ENCODE assay signal across 7 cellular contexts in the genomic region with DNA sequence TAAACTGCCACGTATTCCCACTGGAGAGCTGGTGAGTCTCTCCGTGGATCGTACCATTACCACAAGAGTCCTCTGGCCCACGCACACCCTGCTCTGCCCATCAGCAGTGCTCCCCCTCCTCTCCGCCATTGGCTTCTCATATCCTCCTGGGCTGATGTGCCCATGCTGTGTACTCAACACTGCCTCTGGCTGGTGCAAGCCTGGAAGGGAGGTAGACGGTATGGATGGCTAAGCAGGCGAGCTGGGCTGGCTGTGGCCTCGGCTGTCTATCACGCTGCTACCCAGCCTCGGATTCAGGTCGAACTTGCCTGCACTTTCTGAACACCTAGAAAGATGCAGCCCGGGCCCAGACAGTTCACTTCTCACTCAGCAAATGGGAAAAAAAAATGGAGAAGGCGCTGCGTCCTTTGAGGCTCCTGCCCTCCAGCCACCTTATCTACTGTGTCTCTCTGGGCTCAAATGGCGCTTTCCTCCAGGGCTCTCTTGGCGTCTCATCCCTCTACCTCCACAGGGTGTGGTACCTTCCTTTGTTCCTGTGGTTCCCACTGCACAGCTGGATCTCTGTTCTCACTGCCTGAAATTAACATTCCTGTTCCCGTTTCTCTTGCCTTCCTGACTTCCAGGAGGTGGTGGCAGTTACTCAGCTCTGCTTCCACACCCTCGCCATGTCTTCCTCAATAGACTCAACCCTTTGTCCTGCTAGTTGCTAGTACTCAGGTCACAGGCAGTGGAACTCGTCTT.
A peak's percentile ranks its signal among the peaks of the same experiment; 100 is the strongest.
DNase-seq lines count a peak whose midpoint lies in the region; ATAC-seq, FAIRE-seq and TF ChIP-seq lines count a peak whose summit lies in the region.
"Not testable (repeated sequence)": the region's sequence is repeated elsewhere in the genome, so short reads cannot be mapped to it uniquely, and the experiment has no call there.

No MANE protein-coding gene starts in this region.

- not testable (repeated sequence) for TF ChIP-seq CTCF in H9 (conservative IDR thresholded peaks at IDR 0.05); PC-3 (conservative IDR thresholded peaks at IDR 0.05; ENCODE audit: low read depth, low read length); K562 (IDR thresholded peaks at IDR 0.05 in 2 of 3, conservative IDR thresholded peaks at IDR 0.05 in 1 of 3; ENCODE audit: insufficient read depth in 2 of 3, low read depth in 1 of 3, low read length in 3 of 3); endodermal cell (conservative IDR thresholded peaks at IDR 0.05); HepG2 (CRISPR knock-in tag; IDR thresholded peaks at IDR 0.05); upper lobe of right lung (IDR thresholded peaks at IDR 0.05)

- H4K91ac ChIP-seq in H9 (ENCODE audit: insufficient read length, low read depth, low read length) = not testable (repeated sequence)

- TF ChIP-seq POLR2A in K562 (conservative IDR thresholded peaks at IDR 0.05); HepG2 (IDR thresholded peaks at IDR 0.05; ENCODE audit: insufficient read depth in 1 of 2, low read depth in 2 of 2, low read length in 2 of 2): not testable (repeated sequence)

- no CpG with 5 or more reads among the region's 19 CpGs for WGBS in H9 (ENCODE audit: extremely low coverage, insufficient read length, low lambda C conversion rate)
- 5% methylated on average over 11 of the region's 19 CpGs for WGBS in K562 (ENCODE audit: insufficient coverage, low coverage, missing lambda C conversion rate)
- 76 to 79% methylated on average over 7 to 14 of the region's 19 CpGs for WGBS in endodermal cell (ENCODE audit: insufficient coverage in 1 of 2, insufficient read length in 1 of 2), 2 experiments
- WGBS in HepG2 (ENCODE audit: low lambda C conversion rate) = 53% methylated on average over 18 of the region's 19 CpGs

- not testable (repeated sequence) for H2BK120ac ChIP-seq in H9 (ENCODE audit: low read depth, low read length, poor library complexity, severe bottlenecking)

- not testable (repeated sequence) for H3K9ac ChIP-seq in H9 (ENCODE audit: extremely low read depth, insufficient read length, low read length); PC-3 (ENCODE audit: low read length); K562 (ENCODE audit: insufficient read depth in 1 of 2, low read depth in 2 of 2, low read length in 2 of 2); endodermal cell (ENCODE audit: extremely low read depth, low read length, poor library complexity, severe bottlenecking); HepG2 (ENCODE audit: insufficient read depth, low read depth, low read length)

- peak; percentile 78 for DNase-seq in ELF-1 (ENCODE audit: low read depth, low spot score)
- DNase-seq in H9 = peak; percentile 40
- DNase-seq in PC-3; HepG2 (ENCODE audit: low spot score); upper lobe of right lung: not testable (repeated sequence)
- DNase-seq in K562 (ENCODE audit: extremely low read depth in 1 of 4, low spot score in 3 of 4) = peak in 1 of 4 experiments; percentile 1
- DNase-seq in endodermal cell = peak; percentile 67

- not testable (repeated sequence) for H3K4ac ChIP-seq in H9 (ENCODE audit: low read depth, low read length)

- not testable (repeated sequence) for H3K9me1 ChIP-seq in K562 (ENCODE audit: control insufficient read depth, insufficient read depth, low read length)

- H2AFZ ChIP-seq in H9 (ENCODE audit: low read length); PC-3 (ENCODE audit: low read length); K562 (ENCODE audit: low read depth, low read length); HepG2 (ENCODE audit: low read length): not testable (repeated sequence)

- intact Hi-C loops in PC-3 (cut with micrococcal nuclease); K562 (cut with micrococcal nuclease); HepG2 (cut with micrococcal nuclease; ENCODE audit: unreplicated experiment); upper lobe of right lung (cut with DNase I): not testable (repeated sequence)

- H2BK12ac ChIP-seq in H9 (ENCODE audit: insufficient read length, low read depth, low read length) = not testable (repeated sequence)

- CTCF ChIA-PET in PC-3 (lab: Charles Lee); K562 (lab: Yijun Ruan, JAX; ENCODE audit: low intra/inter-chr PET ratio); HepG2 (lab: Yijun Ruan, JAX; ENCODE audit: low intra/inter-chr PET ratio, low total read pairs): not testable (repeated sequence)

- not testable (repeated sequence) for H3K4me3 ChIP-seq in PC-3 (ENCODE audit: low read length); K562; endodermal cell (ENCODE audit: low read length); HepG2 (replicated peaks in 1 of 3; ENCODE audit: insufficient read depth in 1 of 3, low read depth in 2 of 3, low read length in 3 of 3); upper lobe of right lung

- not testable (repeated sequence) for H3K4me2 ChIP-seq in H9 (ENCODE audit: insufficient read depth, insufficient read length, low read length); PC-3 (ENCODE audit: low read length); K562 (ENCODE audit: insufficient read depth, low read length); HepG2 (ENCODE audit: low read depth, low read length)

- H3K36me3 ChIP-seq in PC-3 (ENCODE audit: low read depth, low read length); K562 (ENCODE audit: control insufficient read depth, insufficient read depth, low read length); endodermal cell (ENCODE audit: control insufficient read depth, insufficient read depth, low read length); HepG2 (replicated peaks in 1 of 2; ENCODE audit: control insufficient read depth in 1 of 2, insufficient read depth in 2 of 2, low read length in 2 of 2); upper lobe of right lung: not testable (repeated sequence)

- H3K36me3 Mint-ChIP-seq in H9 (ENCODE audit: insufficient read depth in 1 of 3, low read depth in 3 of 3); endodermal cell (ENCODE audit: low read depth): not testable (repeated sequence)

- H3K23ac ChIP-seq in H9 (ENCODE audit: insufficient read length, low read depth, low read length) = not testable (repeated sequence)

- H2BK15ac ChIP-seq in H9 (ENCODE audit: low read depth, low read length) = not testable (repeated sequence)

- in situ Hi-C loops in K562 (cut with MboI); HepG2 (cut with HindIII; ENCODE audit: extremely low pct_ligation_motif_present, low pct_unique_long_range_greater_than_20kb): not testable (repeated sequence)

- not testable (repeated sequence) for H3T11ph ChIP-seq in H9 (ENCODE audit: low read length)

- not testable (repeated sequence) for H3K56ac ChIP-seq in H9 (ENCODE audit: insufficient read length, low read depth, low read length)

- peak overlapping the region in 1 of 3 experiments; percentile 44; a peak in 1 of 7 replicates for H3K27ac Mint-ChIP-seq in H9
- H3K27ac Mint-ChIP-seq in endodermal cell = not testable (repeated sequence)

- H2AK5ac ChIP-seq in H9 (ENCODE audit: insufficient read length, low read length) = not testable (repeated sequence)

- H3K4me1 Mint-ChIP-seq in H9 = peaks cover 10 to 11% of the 10 kb centered on the region in 2 experiments
- not testable (repeated sequence) for H3K4me1 Mint-ChIP-seq in endodermal cell

- peak; percentile 29; the same call in 1 of the 2 replicates for ATAC-seq in PC-3
- peak; percentile 63 for ATAC-seq in K562
- peak; percentile 46; the same call in 2 of the 3 replicates for ATAC-seq in HepG2
- peak; percentile 25 for ATAC-seq in upper lobe of right lung

- H3K14ac ChIP-seq in H9 (ENCODE audit: insufficient read depth, low read length) = not testable (repeated sequence)

- not testable (repeated sequence) for H4K8ac ChIP-seq in H9 (replicated peaks; ENCODE audit: insufficient read length, low read depth, low read length)

- not testable (repeated sequence) for H3K18ac ChIP-seq in H9 (ENCODE audit: insufficient read length, low read depth, low read length)

- not testable (repeated sequence) for H2BK20ac ChIP-seq in H9 (ENCODE audit: low read depth, low read length, poor library complexity, severe bottlenecking)

- POLR2A ChIA-PET in PC-3 (lab: Charles Lee; ENCODE audit: unreplicated experiment); K562 (lab: Yijun Ruan, JAX); HepG2 (lab: Yijun Ruan, JAX): not testable (repeated sequence)

- H3K9me2 ChIP-seq in PC-3 (replicated peaks; ENCODE audit: low read length) = not testable (repeated sequence)

- not testable (repeated sequence) for H2BK5ac ChIP-seq in H9 (ENCODE audit: insufficient read length, low read length)

- not testable (repeated sequence) for H3K23me2 ChIP-seq in H9 (ENCODE audit: insufficient read length, low read depth, low read length, poor library complexity, severe bottlenecking)

- not testable (repeated sequence) for BruUV-seq in PC-3 (replicated peaks; lab: Mats Ljungman, UMichigan); K562 (replicated peaks; lab: Mats Ljungman, UMichigan); HepG2 (replicated peaks; lab: Mats Ljungman, UMichigan)

- peak overlapping the region in 1 of 2 experiments; percentile 32; a peak in 1 of 5 replicates for H3K4me3 Mint-ChIP-seq in H9
- not testable (repeated sequence) for H3K4me3 Mint-ChIP-seq in endodermal cell

- H3K27ac ChIP-seq in H9 (ENCODE audit: insufficient read length, low read depth, low read length); PC-3 (ENCODE audit: low read length); K562 (ENCODE audit: extremely low read depth, low read depth, low read length); endodermal cell (ENCODE audit: low read depth, low read length); HepG2 (ENCODE audit: extremely low read length, insufficient read depth, low read length); upper lobe of right lung: not testable (repeated sequence)

- H4K20me1 ChIP-seq in H9 (ENCODE audit: control insufficient read depth, insufficient read depth, insufficient read length); PC-3 (ENCODE audit: low read length); K562 (replicated peaks; ENCODE audit: control insufficient read depth, insufficient read depth, low read length); HepG2 (ENCODE audit: insufficient read depth, low read length): not testable (repeated sequence)

- not testable (repeated sequence) for FAIRE-seq in K562 (lab: Jason Lieb, UNC); HepG2 (lab: Jason Lieb, UNC)

- not testable (repeated sequence) for TF ChIP-seq RAD21 in K562 (CRISPR knock-in tag; conservative IDR thresholded peaks at IDR 0.05 in 1 of 2, IDR thresholded peaks at IDR 0.05 in 1 of 2); HepG2 (CRISPR knock-in tag; IDR thresholded peaks at IDR 0.05)

- not testable (repeated sequence) for H3K9me3 ChIP-seq in H9 (ENCODE audit: control insufficient read depth, low read depth, low read length); PC-3 (ENCODE audit: low read length); K562 (replicated peaks; ENCODE audit: control insufficient read depth, insufficient read depth, low read depth, low read length); endodermal cell (ENCODE audit: control insufficient read depth, low read length); HepG2 (ENCODE audit: low read length); upper lobe of right lung

- H3K79me1 ChIP-seq in H9 (ENCODE audit: insufficient read depth, low read depth, low read length, poor library complexity, severe bottlenecking) = not testable (repeated sequence)

- not testable (repeated sequence) for TF ChIP-seq EP300 in K562 (IDR thresholded peaks at IDR 0.05; ENCODE audit: low read length); HepG2 (IDR thresholded peaks at IDR 0.05; ENCODE audit: low read depth in 2 of 2, low read length in 2 of 2); HepG2 (CRISPR knock-in tag; IDR thresholded peaks at IDR 0.05; ENCODE audit: borderline replicate concordance)

- H3K4me1 ChIP-seq in H9 (ENCODE audit: insufficient read depth, low read length); PC-3 (ENCODE audit: insufficient read depth, low read length); K562 (replicated peaks in 1 of 2; ENCODE audit: control insufficient read depth in 2 of 2, insufficient read depth in 2 of 2, low read length in 2 of 2); endodermal cell (ENCODE audit: control insufficient read depth, insufficient read depth, low read length); HepG2 (ENCODE audit: insufficient read depth, low read length); upper lobe of right lung: not testable (repeated sequence)

- H3K79me2 ChIP-seq in H9 (ENCODE audit: insufficient read depth, low read length); PC-3 (ENCODE audit: low read length); K562 (ENCODE audit: control insufficient read depth, insufficient read depth, low read length); HepG2 (ENCODE audit: insufficient read depth, low read length): not testable (repeated sequence)

- H4K5ac ChIP-seq in H9 (ENCODE audit: insufficient read length, low read depth, low read length) = not testable (repeated sequence)

- not testable (repeated sequence) for H3K27me3 ChIP-seq in H9 (ENCODE audit: insufficient read depth, low read length); PC-3 (ENCODE audit: low read length); K562 (ENCODE audit: control insufficient read depth in 2 of 2, insufficient read depth in 2 of 2, low read length in 2 of 2); endodermal cell (ENCODE audit: control insufficient read depth, insufficient read depth, low read length, poor library complexity, severe bottlenecking); HepG2 (ENCODE audit: control insufficient read depth in 1 of 2, insufficient read depth in 2 of 2, low read length in 2 of 2); upper lobe of right lung

- H3K27me3 Mint-ChIP-seq in H9 (ENCODE audit: low read depth); endodermal cell (ENCODE audit: insufficient read depth): not testable (repeated sequence)

- H3F3A ChIP-seq in PC-3 (ENCODE audit: low read length, unreplicated experiment) = not testable (repeated sequence)

- not testable (repeated sequence) for H3K9me3 Mint-ChIP-seq in H9, endodermal cell
